ENCODE assay signal across 8 cellular contexts in genomic region chr1:46718340-46718726, GRCh38. TPM values are rescaled to one million over a fixed set of nuclear protein-coding genes. Genes with fewer than 3 reads are reported as not detected.
DNase-seq lines count a peak whose midpoint lies in the region; ATAC-seq and TF ChIP-seq lines count a peak whose summit lies in the region.

No MANE protein-coding gene starts in this region.

- DNase-seq in GM12864 (ENCODE audit: low read depth) (no peak), MV-4-11 (lab: John Stamatoyannopoulos, UW) (peak; percentile 6), cerebellar cortex (ENCODE audit: low spot score) (no peak)
- DNase-seq in effector memory CD8-positive, alpha-beta T cell, result no peak

- TF ChIP-seq CTCF in GM12864 (IDR thresholded peaks at IDR 0.05; ENCODE audit: low read depth, low read length, missing control alignments) (no peak), neural cell (IDR thresholded peaks at IDR 0.05; ENCODE audit: poor library complexity, severe bottlenecking) (no peak)

- H3K27me3 Mint-ChIP-seq in effector memory CD8-positive, alpha-beta T cell, result no peaks in the 10 kb centered on the region

- no peaks in the 10 kb centered on the region for H3K9me3 Mint-ChIP-seq in effector memory CD8-positive, alpha-beta T cell

- no peaks in the 10 kb centered on the region for H3K27me3 ChIP-seq in neural cell (ENCODE audit: insufficient read depth, low read depth, low read length)

- H3K79me2 ChIP-seq in neural cell (replicated peaks; ENCODE audit: insufficient read depth, low read length), result peaks cover 11% of the 10 kb centered on the region

- H3K36me3 Mint-ChIP-seq in effector memory CD8-positive, alpha-beta T cell (ENCODE audit: insufficient read depth), result peaks cover 43% of the 10 kb centered on the region

- no peaks in the 10 kb centered on the region for H4K20me1 ChIP-seq in neural cell (ENCODE audit: insufficient read depth)

- no peaks in the 10 kb centered on the region for H3K36me3 ChIP-seq in neural cell (ENCODE audit: insufficient read depth, low read length)

- H3K4me3 ChIP-seq in GM12864 (ENCODE audit: low read depth, low read length), result peak overlapping the region; percentile 92
- peak overlapping the region; percentile 97 for H3K4me3 ChIP-seq in neural cell (ENCODE audit: low read length)

- TF ChIP-seq EP300 in neural cell (conservative IDR thresholded peaks at IDR 0.05; ENCODE audit: poor library complexity, severe bottlenecking), result no peak

- peak overlapping the region; percentile 83 for H3K9ac ChIP-seq in neural cell (ENCODE audit: low read length)

- H3F3A ChIP-seq in neural cell (ENCODE audit: insufficient read depth, low read length, poor library complexity, severe bottlenecking), result no peaks in the 10 kb centered on the region

- TF ChIP-seq RAD21 in neural cell (conservative IDR thresholded peaks at IDR 0.05), result no peak

- peak overlapping the region; percentile 89 for H3K4me3 Mint-ChIP-seq in effector memory CD8-positive, alpha-beta T cell

- ATAC-seq in effector memory CD8-positive, alpha-beta T cell (replicated peaks), result no peak
- no peak for ATAC-seq in GM19395 (IDR thresholded peaks at IDR 0.05; ENCODE audit: unreplicated experiment)
- no peak for ATAC-seq in GM19467 (IDR thresholded peaks at IDR 0.05; ENCODE audit: unreplicated experiment)
- no peak for ATAC-seq in GM21381 (IDR thresholded peaks at IDR 0.05; ENCODE audit: unreplicated experiment)

- peak overlapping the region; percentile 91 for H3K4me2 ChIP-seq in neural cell (ENCODE audit: low read length)

- H3K9me3 ChIP-seq in neural cell (ENCODE audit: low read length), result no peaks in the 10 kb centered on the region

- H2AFZ ChIP-seq in neural cell (ENCODE audit: low read depth, low read length), result peak overlapping the region; percentile 67

- peak overlapping the region; percentile 23 for H3K27ac ChIP-seq in neural cell (ENCODE audit: low read length)

- no peaks in the 10 kb centered on the region for H3K9me2 ChIP-seq in neural cell (ENCODE audit: insufficient read depth, low read length)

- peaks cover 31 to 42% of the 10 kb centered on the region in 2 donors for H3K4me1 Mint-ChIP-seq in effector memory CD8-positive, alpha-beta T cell (ENCODE audit: low read depth in 2 of 2)

- H3K27ac Mint-ChIP-seq in effector memory CD8-positive, alpha-beta T cell, result peak overlapping the region; percentile 87 to 95

TF ChIP-seq in neural cell, 6 proteins besides CTCF, POLR2A, EP300 and RAD21:
- TF ChIP-seq REST (IDR thresholded peaks at IDR 0.05; ENCODE audit: borderline replicate concordance) (no peak), EZH2 (IDR thresholded peaks at IDR 0.05; ENCODE audit: borderline replicate concordance, insufficient read depth, low read length, poor library complexity, severe bottlenecking) (no peak), MXI1 (conservative IDR thresholded peaks at IDR 0.05; ENCODE audit: poor library complexity, severe bottlenecking) (no peak), TAF1 (IDR thresholded peaks at IDR 0.05; ENCODE audit: low read depth) (no peak), POLR2AphosphoS5 (IDR thresholded peaks at IDR 0.05) (no peak), SMC3 (conservative IDR thresholded peaks at IDR 0.05; ENCODE audit: poor library complexity) (no peak)

RNA-seq across cellular contexts. Expression of gene EFCAB14, which starts 0.6 kb away (rescaled TPM):
- 7.6 and 8.0 TPM in 2 replicates for polyA plus RNA-seq in neural cell
- polyA minus RNA-seq in neural cell, result 16.1 and 17.8 TPM in 2 replicates

RNA-seq across cellular contexts. Expression of gene TEX38, which starts 46.7 kb away (rescaled TPM):
- not detected in 2 replicates for polyA plus RNA-seq in neural cell
- polyA minus RNA-seq in neural cell, result not detected in 2 replicates

RNA-seq across cellular contexts. Expression of gene ATPAF1, which starts 50.2 kb away (rescaled TPM):
- 80.7 and 88.4 TPM in 2 replicates for polyA plus RNA-seq in neural cell
- polyA minus RNA-seq in neural cell, result 92.1 and 102 TPM in 2 replicates
